ENCODE assay signal across 1 cellular context in genomic region chr18:25915907-25916306, GRCh38.
TF ChIP-seq lines count a peak whose summit lies in the region.

No MANE protein-coding gene starts in this region.

TF ChIP-seq in WTC11, 78 proteins besides CTCF, POLR2A, EP300 and RAD21 (continued from another document):
- TF ChIP-seq ZNF671 (CRISPR knock-in tag; IDR thresholded peaks at IDR 0.05) (no peak), ZNF416 (CRISPR knock-in tag; IDR thresholded peaks at IDR 0.05) (no peak), IRF1 (CRISPR knock-in tag; IDR thresholded peaks at IDR 0.05) (no peak), OVOL2 (CRISPR knock-in tag; IDR thresholded peaks at IDR 0.05; ENCODE audit: borderline replicate concordance) (no peak), ELF4 (CRISPR knock-in tag; IDR thresholded peaks at IDR 0.05; ENCODE audit: low read depth) (no peak), ZNF423 (CRISPR knock-in tag; IDR thresholded peaks at IDR 0.05) (no peak)
- TF ChIP-seq, protein P1, sequence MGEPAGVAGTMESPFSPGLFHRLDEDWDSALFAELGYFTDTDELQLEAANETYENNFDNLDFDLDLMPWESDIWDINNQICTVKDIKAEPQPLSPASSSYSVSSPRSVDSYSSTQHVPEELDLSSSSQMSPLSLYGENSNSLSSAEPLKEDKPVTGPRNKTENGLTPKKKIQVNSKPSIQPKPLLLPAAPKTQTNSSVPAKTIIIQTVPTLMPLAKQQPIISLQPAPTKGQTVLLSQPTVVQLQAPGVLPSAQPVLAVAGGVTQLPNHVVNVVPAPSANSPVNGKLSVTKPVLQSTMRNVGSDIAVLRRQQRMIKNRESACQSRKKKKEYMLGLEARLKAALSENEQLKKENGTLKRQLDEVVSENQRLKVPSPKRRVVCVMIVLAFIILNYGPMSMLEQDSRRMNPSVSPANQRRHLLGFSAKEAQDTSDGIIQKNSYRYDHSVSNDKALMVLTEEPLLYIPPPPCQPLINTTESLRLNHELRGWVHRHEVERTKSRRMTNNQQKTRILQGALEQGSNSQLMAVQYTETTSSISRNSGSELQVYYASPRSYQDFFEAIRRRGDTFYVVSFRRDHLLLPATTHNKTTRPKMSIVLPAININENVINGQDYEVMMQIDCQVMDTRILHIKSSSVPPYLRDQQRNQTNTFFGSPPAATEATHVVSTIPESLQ (CRISPR knock-in tag; IDR thresholded peaks at IDR 0.05) = no peak
- TF ChIP-seq, protein P2, sequence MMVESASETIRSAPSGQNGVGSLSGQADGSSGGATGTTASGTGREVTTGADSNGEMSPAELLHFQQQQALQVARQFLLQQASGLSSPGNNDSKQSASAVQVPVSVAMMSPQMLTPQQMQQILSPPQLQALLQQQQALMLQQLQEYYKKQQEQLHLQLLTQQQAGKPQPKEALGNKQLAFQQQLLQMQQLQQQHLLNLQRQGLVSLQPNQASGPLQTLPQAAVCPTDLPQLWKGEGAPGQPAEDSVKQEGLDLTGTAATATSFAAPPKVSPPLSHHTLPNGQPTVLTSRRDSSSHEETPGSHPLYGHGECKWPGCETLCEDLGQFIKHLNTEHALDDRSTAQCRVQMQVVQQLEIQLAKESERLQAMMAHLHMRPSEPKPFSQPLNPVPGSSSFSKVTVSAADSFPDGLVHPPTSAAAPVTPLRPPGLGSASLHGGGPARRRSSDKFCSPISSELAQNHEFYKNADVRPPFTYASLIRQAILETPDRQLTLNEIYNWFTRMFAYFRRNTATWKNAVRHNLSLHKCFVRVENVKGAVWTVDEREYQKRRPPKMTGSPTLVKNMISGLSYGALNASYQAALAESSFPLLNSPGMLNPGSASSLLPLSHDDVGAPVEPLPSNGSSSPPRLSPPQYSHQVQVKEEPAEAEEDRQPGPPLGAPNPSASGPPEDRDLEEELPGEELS (CRISPR knock-in tag; IDR thresholded peaks at IDR 0.05) = no peak
